Comparison of ENCODE assay signal across 23 cellular contexts in the genomic region with DNA sequence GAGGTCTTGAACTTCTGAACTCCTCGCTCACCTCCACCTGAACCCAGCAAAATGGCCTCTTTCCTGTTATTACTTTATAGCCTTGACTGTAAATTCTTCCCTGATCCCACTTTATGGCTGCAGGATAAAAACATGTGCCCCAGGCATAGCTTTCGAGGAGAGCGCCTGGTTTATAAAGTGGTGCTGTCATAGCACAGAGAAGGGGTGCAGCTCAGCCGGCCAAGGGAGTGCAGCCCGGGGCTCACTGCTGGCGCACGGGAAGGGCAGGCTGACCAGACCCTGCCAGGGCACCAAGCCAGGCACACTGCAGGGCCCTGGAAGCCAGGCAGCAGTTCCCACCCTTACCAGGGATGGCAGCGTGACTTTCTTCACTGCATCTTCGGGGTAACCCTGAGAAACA. TPM values are rescaled to one million over a fixed set of nuclear protein-coding genes. Genes with fewer than 3 reads are reported as not detected.
"Had no signal": no experiment of that assay in that cellular context is flagged by ENCODE, and none has a peak within 500 bp of the region (broad histone marks: within the 10 kb centered on the region; RNA-seq: fewer than 3 reads in every experiment).

No MANE protein-coding gene starts in this region.

- H3K4me3 Mint-ChIP-seq: activated CD4-positive, alpha-beta T cell treated with anti-CD3 and anti-CD28 coated beads, Interleukin-2, amount 10 ng/mL, durations not matched to agents 7 days and 5 days; activated naive CD4-positive, alpha-beta T cell treated with anti-CD3 and anti-CD28 coated beads, Interleukin-2, amount 10 ng/mL, durations not matched to agents 7 days and 5 days; brain; central memory CD8-positive, alpha-beta T cell; effector memory CD8-positive, alpha-beta T cell; naive thymus-derived CD8-positive, alpha-beta T cell; stimulated activated naive CD8-positive, alpha-beta T cell treated with anti-CD3 and anti-CD28 coated beads, Interleukin-15, Interleukin-2, amounts not matched to agents 100 ng/mL and 50 ng/mL, for 24 hours; T-helper 1 cell treated with Interleukin-12 subunit alpha and Interleukin-12 subunit beta and Interleukin-4 antibody, amounts not matched to agents 30 μg/mL and 1 μg/mL, for 36 hours had no signal

- H3K36me3 ChIP-seq: upper lobe of right lung had no signal

- H3K9me3 Mint-ChIP-seq: activated CD4-positive, alpha-beta T cell treated with anti-CD3 and anti-CD28 coated beads, Interleukin-2, amount 10 ng/mL, durations not matched to agents 7 days and 5 days; activated naive CD4-positive, alpha-beta T cell treated with anti-CD3 and anti-CD28 coated beads, Interleukin-2, amount 10 ng/mL, durations not matched to agents 7 days and 5 days; activated T-helper 2 cell treated with anti-CD3 and anti-CD28 coated beads, Interferon-gamma antibody, Interleukin-2, Interleukin-4, amounts not matched to agents 10 μg/mL and 5 μg/mL and 100 μg/mL, durations not matched to agents 14 hours and 24 hours and 36 hours; central memory CD8-positive, alpha-beta T cell; effector memory CD8-positive, alpha-beta T cell; naive thymus-derived CD8-positive, alpha-beta T cell; stimulated activated naive CD8-positive, alpha-beta T cell treated with anti-CD3 and anti-CD28 coated beads, Interleukin-15, Interleukin-2, amounts not matched to agents 100 ng/mL and 50 ng/mL, for 24 hours; T-helper 1 cell treated with Interleukin-12 subunit alpha and Interleukin-12 subunit beta and Interleukin-4 antibody, amounts not matched to agents 30 μg/mL and 1 μg/mL, for 36 hours had no signal

- ATAC-seq: effector memory CD8-positive, alpha-beta T cell; naive thymus-derived CD8-positive, alpha-beta T cell; sciatic nerve; upper lobe of right lung had no signal

- H3K27ac Mint-ChIP-seq: activated CD4-positive, alpha-beta T cell treated with anti-CD3 and anti-CD28 coated beads, Interleukin-2, amount 10 ng/mL, durations not matched to agents 7 days and 5 days; activated naive CD4-positive, alpha-beta T cell treated with anti-CD3 and anti-CD28 coated beads, Interleukin-2, amount 10 ng/mL, durations not matched to agents 7 days and 5 days; activated T-helper 2 cell treated with anti-CD3 and anti-CD28 coated beads, Interferon-gamma antibody, Interleukin-2, Interleukin-4, amounts not matched to agents 10 μg/mL and 5 μg/mL and 100 μg/mL, durations not matched to agents 14 hours and 24 hours and 36 hours; brain; effector memory CD8-positive, alpha-beta T cell; naive thymus-derived CD8-positive, alpha-beta T cell; progenitor cell of endocrine pancreas; stimulated activated naive CD8-positive, alpha-beta T cell treated with anti-CD3 and anti-CD28 coated beads, Interleukin-15, Interleukin-2, amounts not matched to agents 100 ng/mL and 50 ng/mL, for 24 hours; T-helper 1 cell treated with Interleukin-12 subunit alpha and Interleukin-12 subunit beta and Interleukin-4 antibody, amounts not matched to agents 30 μg/mL and 1 μg/mL, for 36 hours had no signal

- H3K9me3 ChIP-seq: upper lobe of right lung had no signal

- H3K4me3 ChIP-seq: upper lobe of right lung had no signal

- DNase-seq: activated CD4-positive, alpha-beta T cell treated with anti-CD3 and anti-CD28 coated beads, Interleukin-2, amount 10 ng/mL, durations not matched to agents 7 days and 5 days; activated CD4-positive, CD25-positive, alpha-beta regulatory T cell; activated CD8-positive, alpha-beta memory T cell treated with anti-CD3 and anti-CD28 coated beads for 24 hours; activated naive CD4-positive, alpha-beta T cell treated with anti-CD3 and anti-CD28 coated beads, Interleukin-2, amount 10 ng/mL, durations not matched to agents 7 days and 5 days; amniotic stem cell; effector memory CD8-positive, alpha-beta T cell; hypothalamus; kidney glomerular epithelial cell; naive thymus-derived CD8-positive, alpha-beta T cell; nucleus accumbens; stimulated activated CD8-positive, alpha-beta memory T cell treated with anti-CD3 and anti-CD28 coated beads, Interleukin-4, amount 100 ng/mL, for 48 hours; upper lobe of right lung had no signal

- H3K27ac ChIP-seq: upper lobe of right lung had no signal

- H3K36me3 Mint-ChIP-seq: activated naive CD4-positive, alpha-beta T cell treated with anti-CD3 and anti-CD28 coated beads, Interleukin-2, amount 10 ng/mL, durations not matched to agents 7 days and 5 days; brain; naive thymus-derived CD8-positive, alpha-beta T cell had no signal

- H3K4me1 ChIP-seq: upper lobe of right lung had no signal

- H3K4me1 Mint-ChIP-seq: activated CD4-positive, alpha-beta T cell treated with anti-CD3 and anti-CD28 coated beads, Interleukin-2, amount 10 ng/mL, durations not matched to agents 7 days and 5 days; activated naive CD4-positive, alpha-beta T cell treated with anti-CD3 and anti-CD28 coated beads, Interleukin-2, amount 10 ng/mL, durations not matched to agents 7 days and 5 days; central memory CD8-positive, alpha-beta T cell; naive thymus-derived CD8-positive, alpha-beta T cell had no signal

- H3K27me3 Mint-ChIP-seq: activated CD4-positive, alpha-beta T cell treated with anti-CD3 and anti-CD28 coated beads, Interleukin-2, amount 10 ng/mL, durations not matched to agents 7 days and 5 days; stimulated activated naive CD8-positive, alpha-beta T cell treated with anti-CD3 and anti-CD28 coated beads, Interleukin-15, Interleukin-2, amounts not matched to agents 100 ng/mL and 50 ng/mL, for 24 hours had no signal

RNA-seq across cellular contexts. Expression of a gene that starts 50.9 kb away (rescaled TPM):
- total RNA-seq: activated CD4-positive, alpha-beta T cell treated with anti-CD3 and anti-CD28 coated beads, Interleukin-2, amount 10 ng/mL, durations not matched to agents 7 days and 5 days; activated T-helper 2 cell treated with anti-CD3 and anti-CD28 coated beads, Interferon-gamma antibody, Interleukin-2, Interleukin-4, amounts not matched to agents 10 μg/mL and 5 μg/mL and 100 μg/mL, durations not matched to agents 14 hours and 24 hours and 36 hours; epithelial cell of proximal tubule; glomerular endothelial cell; lung microvascular endothelial cell; naive thymus-derived CD8-positive, alpha-beta T cell; sciatic nerve; temporal lobe; upper lobe of right lung had no signal
